In the genomic region with DNA sequence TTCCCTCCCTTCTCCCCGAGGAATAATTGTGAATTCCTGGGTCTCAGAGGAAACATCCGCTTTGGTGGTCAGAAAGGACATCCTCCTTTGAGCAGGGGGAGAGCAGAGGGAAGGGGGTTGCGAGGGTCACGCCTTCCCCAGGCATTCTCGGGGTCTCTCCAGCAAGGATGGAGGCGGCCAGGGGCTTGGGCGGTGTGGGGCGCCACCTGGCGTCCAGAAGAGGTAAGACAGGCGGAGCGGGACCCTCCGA, we compare ENCODE assay signal across 8 cellular contexts.
DNase-seq lines count a peak whose midpoint lies in the region; ATAC-seq and TF ChIP-seq lines count a peak whose summit lies in the region.

No MANE protein-coding gene starts in this region.

- H3K36me3 ChIP-seq in GM06990 (ENCODE audit: control insufficient read depth, insufficient read depth, low read length) (no peaks in the 10 kb centered on the region), mucosa of rectum (ENCODE audit: control insufficient read depth in 2 of 2, insufficient read depth in 2 of 2, low read length in 2 of 2) (no peaks in the 10 kb centered on the region)

- DNase-seq in GM06990 (ENCODE audit: extremely low read depth, insufficient read length), result peak; percentile 28
- peak; percentile 22 to 33 for DNase-seq in activated CD4-positive, alpha-beta T cell treated with anti-CD3 and anti-CD28 coated beads, Interleukin-2, amount 50 U/mL, for 4 hours
- peak; percentile 25 for DNase-seq in effector CD4-positive, alpha-beta T cell
- peak; percentile 17 to 21 for DNase-seq in stimulated activated CD8-positive, alpha-beta memory T cell treated with anti-CD3 and anti-CD28 coated beads, Interleukin-7, amount 100 ng/mL, for 4 hours (ENCODE audit: low read depth in 2 of 2)

- H3K4me1 ChIP-seq in mucosa of rectum (ENCODE audit: control insufficient read depth in 2 of 2, insufficient read depth in 2 of 2, low read length in 2 of 2), result peaks cover 0 to 10% of the 10 kb centered on the region in 2 donors

- ATAC-seq in HG03575 (IDR thresholded peaks at IDR 0.05; ENCODE audit: extremely low read depth, insufficient number of reproducible peaks, low FRiP score, unreplicated experiment) (peak; percentile 76), GM21515 (IDR thresholded peaks at IDR 0.05; ENCODE audit: unreplicated experiment) (no peak), HG03095 (IDR thresholded peaks at IDR 0.05; ENCODE audit: unreplicated experiment) (no peak)

- H3K4me3 ChIP-seq in GM06990 (replicated peaks; ENCODE audit: low read depth, low read length) (no peak overlapping the region), mucosa of rectum (ENCODE audit: low read length in 2 of 2) (peak overlapping the region in 1 of 2 donors; percentile 51)

- H3K27me3 ChIP-seq in GM06990 (replicated peaks; ENCODE audit: control insufficient read depth, insufficient read depth, low read length) (no peaks in the 10 kb centered on the region), mucosa of rectum (ENCODE audit: control insufficient read depth in 2 of 2, insufficient read depth in 2 of 2, low read length in 2 of 2) (no peaks in the 10 kb centered on the region)

- H3K27ac ChIP-seq in mucosa of rectum (ENCODE audit: low read depth in 2 of 2, low read length in 2 of 2), result peak overlapping the region; percentile 64 to 70

- peak overlapping the region in 1 of 2 donors; percentile 45 for H3K9ac ChIP-seq in mucosa of rectum (ENCODE audit: low read depth in 1 of 2, low read length in 2 of 2)

- no peaks in the 10 kb centered on the region for H3K9me3 ChIP-seq in mucosa of rectum (ENCODE audit: control insufficient read depth in 2 of 2, low read length in 2 of 2)

- peak; percentile 91 for TF ChIP-seq CTCF in GM06990 (IDR thresholded peaks at IDR 0.05; ENCODE audit: insufficient read depth, low read length, poor library complexity, severe bottlenecking)
